ENCODE assay signal across 8 cellular contexts in genomic region chr9:35690447-35691324, GRCh38. TPM values are rescaled to one million over a fixed set of nuclear protein-coding genes. Genes with fewer than 3 reads are reported as not detected.
DNase-seq lines count a peak whose midpoint lies in the region; ATAC-seq and TF ChIP-seq lines count a peak whose summit lies in the region.

No MANE protein-coding gene starts in this region.

- no peaks in the 10 kb centered on the region for H3K9me3 ChIP-seq in effector memory CD4-positive, alpha-beta T cell (ENCODE audit: control insufficient read depth, low read length)

- TF ChIP-seq CTCF in NB4 (IDR thresholded peaks at IDR 0.05; ENCODE audit: low read depth, low read length) (no peak), lower leg skin (IDR thresholded peaks at IDR 0.05) (no peak)

- WGBS in lower leg skin, 2 donors = 0 to 1% methylated on average over 51 to 58 of the region's 73 CpGs

- no peak for TF ChIP-seq POLR2A in NB4 (IDR thresholded peaks at IDR 0.05; ENCODE audit: extremely low read depth, insufficient read length)
- no peak for TF ChIP-seq POLR2A in lower leg skin (IDR thresholded peaks at IDR 0.05)

- no peaks in the 10 kb centered on the region for H3K36me3 ChIP-seq in effector memory CD4-positive, alpha-beta T cell (ENCODE audit: control insufficient read depth, insufficient read depth, low read length)

- peak overlapping the region; percentile 45 for H3K27ac ChIP-seq in effector memory CD4-positive, alpha-beta T cell (ENCODE audit: insufficient read depth, low read length, poor library complexity, severe bottlenecking)

- H3K27me3 ChIP-seq in effector memory CD4-positive, alpha-beta T cell (replicated peaks; ENCODE audit: control insufficient read depth, insufficient read depth, low read length, poor library complexity, severe bottlenecking) = no peaks in the 10 kb centered on the region

- H3K4me1 ChIP-seq in effector memory CD4-positive, alpha-beta T cell (ENCODE audit: control insufficient read depth, insufficient read depth, low read length, poor library complexity, severe bottlenecking) = peaks cover 9% of the 10 kb centered on the region

- intact Hi-C loops in lower leg skin (cut with DNase I; ENCODE audit: low total_unique reads) = no loop called here

- DNase-seq in GM03348 (ENCODE audit: low spot score) = peak; percentile 95
- DNase-seq in NB4 (ENCODE audit: low read depth) = peak; percentile 64
- peak; percentile 50 to 52 for DNase-seq in activated CD4-positive, alpha-beta T cell treated with anti-CD3 and anti-CD28 coated beads, Interleukin-2, amount 50 U/mL, for 48 hours
- peak in 1 of 3 donors; percentile 9 for DNase-seq in effector memory CD4-positive, alpha-beta T cell
- peak; percentile 46 to 95 for DNase-seq in lower leg skin (ENCODE audit: low spot score in 2 of 2)
- peak; percentile 14 for DNase-seq in stimulated activated CD8-positive, alpha-beta memory T cell treated with anti-CD3 and anti-CD28 coated beads, Interleukin-4, amount 100 ng/mL, for 24 hours (ENCODE audit: low read depth)
- no peak for DNase-seq in NCI-H1436 (lab: John Stamatoyannopoulos, UW)

- no peak for ATAC-seq in HG03354 (IDR thresholded peaks at IDR 0.05; ENCODE audit: poor library complexity, severe bottlenecking, unreplicated experiment)

- H3K4me3 ChIP-seq in NB4 (ENCODE audit: low read depth, low read length) (peak overlapping the region; percentile 49), lower leg skin (ENCODE audit: low read depth, poor library complexity, severe bottlenecking) (peak overlapping the region; percentile 83)
- peak overlapping the region; percentile 78 for H3K4me3 ChIP-seq in effector memory CD4-positive, alpha-beta T cell (ENCODE audit: insufficient read depth, low read depth, low read length, poor library complexity, severe bottlenecking)

RNA-seq across cellular contexts. Expression of gene TPM2, which starts 1.0 kb away (rescaled TPM):
- total RNA-seq in lower leg skin = 100 to 1,000 TPM in 1 of 4 donors, 10 to 100 TPM in 3; 36.3 to 190 (median 68.6) TPM

RNA-seq across cellular contexts. Expression of gene CA9, which starts 17.0 kb away (rescaled TPM):
- 10 to 100 TPM in 1 of 4 donors, 1 to 10 TPM in 2, under 1 TPM in 1; 0.25 to 22.2 (median 4.2) TPM for total RNA-seq in lower leg skin

RNA-seq across cellular contexts. Expression of gene ARHGEF39, which starts 25.7 kb away (rescaled TPM):
- 1 to 10 TPM in 2 of 4 donors, under 1 TPM in 2; 0.32 to 7.6 (median 0.86) TPM for total RNA-seq in lower leg skin

RNA-seq across cellular contexts. Expression of gene CCDC107, which starts 32.6 kb away (rescaled TPM):
- total RNA-seq in lower leg skin = 10 to 100 TPM; 15.1 to 30.5 (median 21.2) TPM

RNA-seq across cellular contexts. Expression of gene RMRP, which starts 32.9 kb away (rescaled TPM):
- over 10,000 TPM in 1 of 4 donors, 1,000 to 10,000 TPM in 3; 1,358 to 15,269 (median 4,926) TPM for total RNA-seq in lower leg skin
